15 cellular contexts compared by ENCODE assay signal in genomic region chr4:113050837-113051236, GRCh38. TPM values are rescaled to one million over a fixed set of nuclear protein-coding genes. Genes with fewer than 3 reads are reported as not detected.
DNase-seq lines count a peak whose midpoint lies in the region; TF ChIP-seq lines count a peak whose summit lies in the region.
"Had no signal": no experiment of that assay in that cellular context is flagged by ENCODE, and none has a peak within 500 bp of the region (broad histone marks: within the 10 kb centered on the region; RNA-seq: fewer than 3 reads in every experiment).

No MANE protein-coding gene starts in this region.

- H3F3A ChIP-seq in Loucy (ENCODE audit: low read depth): no peaks in the 10 kb centered on the region

- CTCF ChIA-PET in A673 (lab: Charles Lee): no interaction called here

- 69 to 79% methylated on average over 3 of the region's 3 CpGs for WGBS in tibial nerve, 2 donors

- H3K79me2 ChIP-seq in Loucy (ENCODE audit: insufficient read depth, low read length): no peaks in the 10 kb centered on the region

- H3K9ac ChIP-seq in Loucy (ENCODE audit: low read depth, low read length, poor library complexity, severe bottlenecking): no peak overlapping the region
- H3K9ac ChIP-seq: BLaER1 had no signal

- peak overlapping the region; percentile 42 for H3K4me2 ChIP-seq in Loucy (ENCODE audit: low read depth, low read length, poor library complexity, severe bottlenecking)
- H3K4me2 ChIP-seq: BLaER1 had no signal

- H3K9me2 ChIP-seq in Loucy (replicated peaks; ENCODE audit: low read depth, low read length): no peaks in the 10 kb centered on the region

- H3K9me3 ChIP-seq in Loucy (ENCODE audit: insufficient read depth, low read depth, low read length) (no peaks in the 10 kb centered on the region), tibial nerve (no peaks in the 10 kb centered on the region), A673 (ENCODE audit: low read depth, low read length, poor library complexity, severe bottlenecking) (no peaks in the 10 kb centered on the region), right atrium auricular region (no peaks in the 10 kb centered on the region)
- H3K9me3 ChIP-seq: BLaER1, SJSA1 had no signal

- no peak overlapping the region for H2AFZ ChIP-seq in Loucy (ENCODE audit: low read length)

- POLR2A ChIA-PET in A673 (lab: Charles Lee; ENCODE audit: low non-redundant PET): no interaction called here

- intact Hi-C loops in A673 (cut with micrococcal nuclease; ENCODE audit: unreplicated experiment): no loop called here

- no peaks in the 10 kb centered on the region for H4K20me1 ChIP-seq in Loucy (ENCODE audit: insufficient read depth, low read length, poor library complexity, severe bottlenecking)
- H4K20me1 ChIP-seq: BLaER1 had no signal

- H3K36me3 ChIP-seq in Loucy (ENCODE audit: insufficient read depth, low read length) (no peaks in the 10 kb centered on the region), tibial nerve (no peaks in the 10 kb centered on the region), A673 (ENCODE audit: insufficient read depth, low read length, poor library complexity, severe bottlenecking) (no peaks in the 10 kb centered on the region), right atrium auricular region (no peaks in the 10 kb centered on the region)
- H3K36me3 ChIP-seq: BLaER1, SJSA1 had no signal

- TF ChIP-seq CTCF in Loucy (conservative IDR thresholded peaks at IDR 0.05; ENCODE audit: low read length) (no peak), tibial nerve (IDR thresholded peaks at IDR 0.05) (no peak), A673 (conservative IDR thresholded peaks at IDR 0.05; ENCODE audit: low read depth, low read length) (no peak), right atrium auricular region (IDR thresholded peaks at IDR 0.05) (no peak)

- H3K27me3 ChIP-seq in Loucy (ENCODE audit: insufficient read depth, low read length, poor library complexity, severe bottlenecking): no peaks in the 10 kb centered on the region
- no peaks in the 10 kb centered on the region for H3K27me3 ChIP-seq in tibial nerve
- no peaks in the 10 kb centered on the region for H3K27me3 ChIP-seq in A673 (replicated peaks; ENCODE audit: insufficient read depth, low read depth, low read length, poor library complexity)
- H3K27me3 ChIP-seq in right atrium auricular region: no peaks in the 10 kb centered on the region
- H3K27me3 ChIP-seq: BLaER1, SJSA1 had no signal

- DNase-seq in cerebellar cortex (ENCODE audit: low spot score): peak; percentile 59
- peak; percentile 42 for DNase-seq in inferior parietal cortex (ENCODE audit: extremely low spot score)
- peak; percentile 72 for DNase-seq in superior temporal gyrus (ENCODE audit: extremely low spot score)
- DNase-seq in tibial nerve (ENCODE audit: low spot score in 2 of 2): no peak
- DNase-seq in A673 (ENCODE audit: low spot score): no peak
- no peak for DNase-seq in right atrium auricular region (ENCODE audit: low spot score)
- DNase-seq: CD8-positive, alpha-beta memory T cell; H7; Kasumi-1; NCI-H2081; NCI-H524; PC-3 had no signal

- no peak for TF ChIP-seq EP300 in tibial nerve (IDR thresholded peaks at IDR 0.05)

- H3K27ac ChIP-seq in tibial nerve (no peak overlapping the region), A673 (ENCODE audit: low read depth, low read length, poor library complexity, severe bottlenecking) (no peak overlapping the region), right atrium auricular region (no peak overlapping the region)
- H3K27ac ChIP-seq: BLaER1, SJSA1 had no signal

- H3K4me1 ChIP-seq in Loucy (ENCODE audit: insufficient read depth, low read length, poor library complexity, severe bottlenecking) (peaks cover 26% of the 10 kb centered on the region), tibial nerve (peaks cover 0 to 12% (median 0%) of the 10 kb centered on the region in 4 donors), A673 (ENCODE audit: insufficient read depth, low read length, poor library complexity, severe bottlenecking) (no peaks in the 10 kb centered on the region), right atrium auricular region (peaks cover 0 to 7% of the 10 kb centered on the region in 2 donors)

- H3K4me3 ChIP-seq in Loucy (ENCODE audit: low read length, poor library complexity, severe bottlenecking) (no peak overlapping the region), tibial nerve (no peak overlapping the region), A673 (ENCODE audit: low read depth, low read length, poor library complexity, severe bottlenecking) (no peak overlapping the region), right atrium auricular region (no peak overlapping the region)
- H3K4me3 ChIP-seq: BLaER1, SJSA1 had no signal

- BruUV-seq in A673 (replicated peaks; lab: Mats Ljungman, UMichigan): no TSS peak

- TF ChIP-seq POLR2A in tibial nerve (IDR thresholded peaks at IDR 0.05): no peak

RNA-seq across cellular contexts. Expression of gene ANK2, which starts 1.4 kb away (rescaled TPM):
- 100 to 1,000 TPM in 1 of 4 donors, 10 to 100 TPM in 3; 63.9 to 113 (median 87.5) TPM for total RNA-seq in tibial nerve
- total RNA-seq in A673 (2021): 11.8 and 12.7 TPM in 2 replicates
- 100 to 1,000 TPM; 169 to 332 TPM for total RNA-seq in right atrium auricular region

Comparison
In these comparisons a context has a peak if more than half of its experiments do, and no peak if none do; other contexts are left out.
1. DNase-seq: peak in cerebellar cortex (single experiment), inferior parietal cortex (single experiment) and superior temporal gyrus (single experiment); none in tibial nerve (0 of 2), A673 (single experiment) and right atrium auricular region (single experiment).